Comparison of ENCODE assay signal across 22 cellular contexts in the genomic region with DNA sequence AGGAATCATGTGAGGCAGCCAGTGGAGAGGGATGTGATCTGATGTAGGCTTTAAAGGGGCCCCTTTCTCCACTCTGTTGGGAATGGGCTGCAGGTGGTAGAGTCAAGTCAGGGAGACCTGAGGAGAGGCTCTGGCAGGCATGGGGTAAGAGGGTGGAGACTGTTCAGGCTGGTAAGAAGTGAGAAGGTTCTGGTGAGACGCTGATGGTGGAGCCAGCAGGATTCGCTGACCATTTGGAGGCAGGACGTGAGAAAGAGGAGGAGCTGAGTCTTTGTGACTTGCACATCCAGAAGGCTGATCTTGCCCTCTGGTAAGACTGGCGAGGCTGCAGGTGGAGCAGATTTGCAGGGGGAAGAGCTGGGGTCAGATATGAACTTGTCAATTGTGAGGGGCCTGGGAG.
"Had no signal": no experiment of that assay in that cellular context is flagged by ENCODE, and none has a peak within 500 bp of the region (broad histone marks: within the 10 kb centered on the region; RNA-seq: fewer than 3 reads in every experiment).

No MANE protein-coding gene starts in this region.

- DNase-seq: Karpas-422, KBM-7, MG63, NCI-H1092, NCI-H1105 treated with DMSO at 0.1 percent for 48 hours, NCI-H1417 treated with DMSO at 0.1 percent for 48 hours, NCI-H146, NCI-H1694 treated with DMSO at 0.1 percent for 48 hours, NCI-H1930, NCI-H2081, NCI-H2107, NCI-H226, NCI-H446, NCI-H510A, NCI-H524 treated with DMSO at 0.1 percent for 48 hours, NCI-H69, NCI-H774, Right ventricle myocardium superior, RPMI8226, SIG-M5 had no signal

- H3K27me3 ChIP-seq: SJSA1 had no signal

- H3K4me3 ChIP-seq: MG63, SJSA1, SK-N-MC had no signal

- H3K36me3 ChIP-seq: MG63, SJSA1 had no signal

- H3K9me3 ChIP-seq: SJSA1 had no signal

- H3K4me1 ChIP-seq: SJSA1 had no signal

- H3K27ac ChIP-seq: SJSA1, SK-N-MC had no signal
